In the genomic region with DNA sequence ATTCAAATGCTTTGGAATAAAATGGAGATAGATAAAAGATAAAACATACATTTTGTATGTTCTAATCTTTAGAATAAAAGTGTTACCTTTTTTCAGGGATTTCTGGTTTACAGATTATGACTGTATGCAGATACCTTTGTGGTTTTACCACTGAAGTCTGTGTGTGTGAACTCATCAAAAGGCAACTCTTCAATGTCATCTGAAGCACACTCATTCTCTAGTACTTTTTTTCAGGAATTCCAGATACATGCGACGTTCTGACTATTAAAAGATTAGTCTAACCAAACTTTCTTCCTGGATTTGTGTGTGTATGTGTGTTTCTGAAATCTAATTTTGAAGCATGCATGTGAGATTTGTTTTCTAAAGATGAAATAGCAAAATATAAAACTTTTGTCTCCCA, we compare ENCODE assay signal across 16 cellular contexts.
DNase-seq lines count a peak whose midpoint lies in the region; ATAC-seq, FAIRE-seq and TF ChIP-seq lines count a peak whose summit lies in the region.
"Had no signal": no experiment of that assay in that cellular context is flagged by ENCODE, and none has a peak within 500 bp of the region (broad histone marks: within the 10 kb centered on the region; RNA-seq: fewer than 3 reads in every experiment).

No MANE protein-coding gene starts in this region.

- H3K9me3 ChIP-seq in HUES48 (ENCODE audit: control insufficient read depth, insufficient read depth, low read length), result no peaks in the 10 kb centered on the region
- H3K9me3 ChIP-seq in astrocyte (ENCODE audit: insufficient read depth, low read depth, low read length), result no peaks in the 10 kb centered on the region
- no peaks in the 10 kb centered on the region for H3K9me3 ChIP-seq in upper lobe of left lung
- H3K9me3 ChIP-seq: breast epithelium had no signal

- no peaks in the 10 kb centered on the region for H3K4me1 Mint-ChIP-seq in astrocyte (ENCODE audit: low read depth, unreplicated experiment)
- H3K4me1 Mint-ChIP-seq in activated CD8-positive, alpha-beta T cell treated with anti-CD3 and anti-CD28 coated beads, Interleukin-2, amount 10 ng/mL, durations not matched to agents 7 days and 5 days (ENCODE audit: low read depth), result peaks cover 5% of the 10 kb centered on the region

- no peaks in the 10 kb centered on the region for H3K79me2 ChIP-seq in astrocyte (ENCODE audit: insufficient read depth, low read length)

- CTCF ChIA-PET in activated CD8-positive, alpha-beta T cell treated with anti-CD3 and anti-CD28 coated beads, Interleukin-2, amount 10 ng/mL, durations not matched to agents 7 days and 5 days (lab: Charles Lee), result no interaction called here

- H3K27ac Mint-ChIP-seq in astrocyte (ENCODE audit: unreplicated experiment), result no peak overlapping the region
- no peak overlapping the region for H3K27ac Mint-ChIP-seq in activated CD8-positive, alpha-beta T cell treated with anti-CD3 and anti-CD28 coated beads, Interleukin-2, amount 10 ng/mL, durations not matched to agents 7 days and 5 days
- H3K27ac Mint-ChIP-seq: activated T-helper 1 cell treated with anti-CD3 and anti-CD28 coated beads, Interleukin-12 subunit alpha, Interleukin-12 subunit beta, Interleukin-2, Interleukin-4 antibody, amounts not matched to agents 30 ng/mL and 10 ng/mL and 1 ng/mL, durations not matched to agents 14 hours and 24 hours and 36 hours; stimulated activated memory B cell treated with anti-CD40 and anti-IgM and Interleukin-4, amounts not matched to agents 10 μg/mL and 1 μg/mL and 100 μg/mL, for 72 hours; T-cell had no signal

- TF ChIP-seq EP300 in upper lobe of left lung (IDR thresholded peaks at IDR 0.05), result no peak

- 77 to 82% methylated on average over 2 of the region's 2 CpGs for WGBS in upper lobe of left lung, 2 donors

- TF ChIP-seq CTCF in AG10803 (conservative IDR thresholded peaks at IDR 0.05; ENCODE audit: low read length) (no peak), astrocyte (IDR thresholded peaks at IDR 0.05; ENCODE audit: insufficient read depth, low read depth, low read length) (no peak), upper lobe of left lung (IDR thresholded peaks at IDR 0.05) (no peak)

- H3K27ac ChIP-seq in HUES48 (ENCODE audit: low read depth, low read length), result no peak overlapping the region
- H3K27ac ChIP-seq in astrocyte (ENCODE audit: low read depth, low read length), result no peak overlapping the region
- no peak overlapping the region for H3K27ac ChIP-seq in upper lobe of left lung
- H3K27ac ChIP-seq: breast epithelium, epithelial cell of prostate had no signal

- H3K4me1 ChIP-seq in HUES48 (ENCODE audit: control insufficient read depth, insufficient read depth, low read length) (peaks cover 34% of the 10 kb centered on the region), astrocyte (ENCODE audit: insufficient read depth, low read length) (peaks cover 4% of the 10 kb centered on the region), upper lobe of left lung (peaks cover 0 to 15% (median 9%) of the 10 kb centered on the region in 4 donors)
- H3K4me1 ChIP-seq: breast epithelium had no signal

- H3K27me3 Mint-ChIP-seq in astrocyte (ENCODE audit: low read depth, unreplicated experiment), result no peaks in the 10 kb centered on the region
- H3K27me3 Mint-ChIP-seq in activated CD8-positive, alpha-beta T cell treated with anti-CD3 and anti-CD28 coated beads, Interleukin-2, amount 10 ng/mL, durations not matched to agents 7 days and 5 days (ENCODE audit: low read depth), result peaks cover 19% of the 10 kb centered on the region

- DNase-seq in AG10803 (ENCODE audit: low read depth) (peak; percentile 23), astrocyte (ENCODE audit: low read depth) (peak; percentile 72), left kidney (ENCODE audit: low read depth, low spot score) (peak; percentile 2), upper lobe of left lung (no peak), T-helper 2 cell (no peak)
- DNase-seq in activated CD8-positive, alpha-beta T cell treated with anti-CD3 and anti-CD28 coated beads, Interleukin-2, amount 10 ng/mL, durations not matched to agents 7 days and 5 days, result no peak
- DNase-seq: activated CD4-positive, alpha-beta T cell treated with anti-CD3 and anti-CD28 coated beads for 48 hours; GF-D8; NCI-H2029; T-cell had no signal

- H3K27me3 ChIP-seq in HUES48 (ENCODE audit: control insufficient read depth, insufficient read depth, low read length) (peaks cover 7% of the 10 kb centered on the region; the same call in 1 of the 2 replicates), astrocyte (ENCODE audit: insufficient read depth, low read length) (no peaks in the 10 kb centered on the region), upper lobe of left lung (no peaks in the 10 kb centered on the region)
- H3K27me3 ChIP-seq: breast epithelium had no signal

- H3K36me3 ChIP-seq in HUES48 (ENCODE audit: control insufficient read depth, insufficient read depth, low read length) (no peaks in the 10 kb centered on the region), astrocyte (ENCODE audit: insufficient read depth, low read length) (no peaks in the 10 kb centered on the region), upper lobe of left lung (no peaks in the 10 kb centered on the region)
- H3K36me3 ChIP-seq: breast epithelium had no signal

- POLR2A ChIA-PET in activated CD8-positive, alpha-beta T cell treated with anti-CD3 and anti-CD28 coated beads, Interleukin-2, amount 10 ng/mL, durations not matched to agents 7 days and 5 days (lab: Charles Lee), result no interaction called here

- peak; percentile 5 for FAIRE-seq in astrocyte (lab: Jason Lieb, UNC)

- H3K9me3 Mint-ChIP-seq in astrocyte (ENCODE audit: unreplicated experiment), result no peaks in the 10 kb centered on the region
- no peaks in the 10 kb centered on the region for H3K9me3 Mint-ChIP-seq in activated CD8-positive, alpha-beta T cell treated with anti-CD3 and anti-CD28 coated beads, Interleukin-2, amount 10 ng/mL, durations not matched to agents 7 days and 5 days (ENCODE audit: insufficient read depth)
- H3K9me3 Mint-ChIP-seq: activated T-helper 1 cell treated with anti-CD3 and anti-CD28 coated beads, Interleukin-12 subunit alpha, Interleukin-12 subunit beta, Interleukin-2, Interleukin-4 antibody, amounts not matched to agents 30 ng/mL and 10 ng/mL and 1 ng/mL, durations not matched to agents 14 hours and 24 hours and 36 hours; stimulated activated memory B cell treated with anti-CD40 and anti-IgM and Interleukin-4, amounts not matched to agents 10 μg/mL and 1 μg/mL and 100 μg/mL, for 72 hours; T-cell had no signal

- H4K20me1 ChIP-seq in astrocyte (ENCODE audit: insufficient read depth, low read length), result no peaks in the 10 kb centered on the region

- H3K4me2 ChIP-seq in astrocyte (ENCODE audit: low read length), result peak overlapping the region; percentile 99

- ATAC-seq in upper lobe of left lung (ENCODE audit: low FRiP score in 2 of 2) (no peak), HG03354 (IDR thresholded peaks at IDR 0.05; ENCODE audit: poor library complexity, severe bottlenecking, unreplicated experiment) (no peak)
- no peak for ATAC-seq in activated CD8-positive, alpha-beta T cell treated with anti-CD3 and anti-CD28 coated beads, Interleukin-2, amount 10 ng/mL, durations not matched to agents 7 days and 5 days
- ATAC-seq: stimulated activated memory B cell treated with anti-CD40 and anti-IgM and Interleukin-4, amounts not matched to agents 10 μg/mL and 1 μg/mL and 100 μg/mL, for 72 hours; T-cell had no signal

- H3K36me3 Mint-ChIP-seq in astrocyte (ENCODE audit: low read depth, unreplicated experiment), result no peaks in the 10 kb centered on the region
- H3K36me3 Mint-ChIP-seq in activated CD8-positive, alpha-beta T cell treated with anti-CD3 and anti-CD28 coated beads, Interleukin-2, amount 10 ng/mL, durations not matched to agents 7 days and 5 days (ENCODE audit: low read depth), result no peaks in the 10 kb centered on the region
- H3K36me3 Mint-ChIP-seq: stimulated activated memory B cell treated with anti-CD40 and anti-IgM and Interleukin-4, amounts not matched to agents 10 μg/mL and 1 μg/mL and 100 μg/mL, for 72 hours; T-cell had no signal

- TF ChIP-seq POLR2A in upper lobe of left lung (IDR thresholded peaks at IDR 0.05), result no peak

- H3K9ac ChIP-seq in HUES48 (ENCODE audit: low read depth, low read length), result no peak overlapping the region; the same call in 1 of the 2 replicates
- H3K9ac ChIP-seq in astrocyte (ENCODE audit: low read length), result peak overlapping the region; percentile 81

- no peak overlapping the region for H2AFZ ChIP-seq in astrocyte (ENCODE audit: low read depth, low read length)

- H3K4me3 Mint-ChIP-seq in astrocyte (ENCODE audit: unreplicated experiment), result peak overlapping the region; percentile 34
- no peak overlapping the region for H3K4me3 Mint-ChIP-seq in activated CD8-positive, alpha-beta T cell treated with anti-CD3 and anti-CD28 coated beads, Interleukin-2, amount 10 ng/mL, durations not matched to agents 7 days and 5 days
- H3K4me3 Mint-ChIP-seq: activated T-helper 1 cell treated with anti-CD3 and anti-CD28 coated beads, Interleukin-12 subunit alpha, Interleukin-12 subunit beta, Interleukin-2, Interleukin-4 antibody, amounts not matched to agents 30 ng/mL and 10 ng/mL and 1 ng/mL, durations not matched to agents 14 hours and 24 hours and 36 hours; stimulated activated memory B cell treated with anti-CD40 and anti-IgM and Interleukin-4, amounts not matched to agents 10 μg/mL and 1 μg/mL and 100 μg/mL, for 72 hours had no signal

- H3K4me3 ChIP-seq in AG10803 (ENCODE audit: low read length), result peak overlapping the region; percentile 71
- H3K4me3 ChIP-seq in HUES48 (ENCODE audit: low read depth, low read length), result peak overlapping the region; percentile 55
- peak overlapping the region; percentile 86 for H3K4me3 ChIP-seq in astrocyte (ENCODE audit: insufficient read depth, low read depth, low read length)
- no peak overlapping the region for H3K4me3 ChIP-seq in upper lobe of left lung

Comparison
In these comparisons a context has a peak if more than half of its experiments do, and no peak if none do; other contexts are left out.
1. DNase-seq: peak in AG10803 (single experiment), astrocyte (single experiment) and left kidney (single experiment); none in upper lobe of left lung (0 of 2), activated CD8-positive, alpha-beta T cell treated with anti-CD3 and anti-CD28 coated beads, Interleukin-2, amount 10 ng/mL, durations not matched to agents 7 days and 5 days (single experiment) and T-helper 2 cell (0 of 5).
2. H3K4me3 ChIP-seq: peak in AG10803 (single experiment), HUES48 (single experiment) and astrocyte (single experiment); none in upper lobe of left lung (0 of 4).